8 cellular contexts compared by ENCODE assay signal in genomic region chr1:9249534-9250335, GRCh38. TPM values are rescaled to one million over a fixed set of nuclear protein-coding genes. Genes with fewer than 3 reads are reported as not detected.
A peak's percentile ranks its signal among the peaks of the same experiment; 100 is the strongest.
DNase-seq lines count a peak whose midpoint lies in the region; ATAC-seq and TF ChIP-seq lines count a peak whose summit lies in the region.

No MANE protein-coding gene starts in this region.

- no peaks in the 10 kb centered on the region for H3K9me3 ChIP-seq in adipocyte (ENCODE audit: control insufficient read depth, low read length)

- WGBS in lower leg skin, 2 donors = 65 to 76% methylated on average over 7 to 13 of the region's 15 CpGs

- intact Hi-C loops in lower leg skin (cut with DNase I; ENCODE audit: low total_unique reads) = no loop called here

- DNase-seq in GM03348 (ENCODE audit: low spot score) (peak; percentile 71), MV-4-11 (lab: John Stamatoyannopoulos, UW) (peak; percentile 20), adipocyte (ENCODE audit: low read depth) (peak; percentile 42), iPS-NIHi11 (ENCODE audit: low spot score) (peak; percentile 85), lower leg skin (ENCODE audit: low spot score in 2 of 2) (no peak), NCI-H2081 (lab: John Stamatoyannopoulos, UW) (no peak)
- peak; percentile 37 for DNase-seq in stimulated activated CD4-positive, alpha-beta T cell treated with anti-CD3 and anti-CD28 coated beads, Interleukin-1b, Interleukin-23, amount 100 ng/mL, for 48 hours

- ATAC-seq in GM18498 (IDR thresholded peaks at IDR 0.05; ENCODE audit: unreplicated experiment) = no peak

- H3K4me3 ChIP-seq in adipocyte (ENCODE audit: low read length) (no peak overlapping the region), lower leg skin (ENCODE audit: low read depth, poor library complexity, severe bottlenecking) (no peak overlapping the region)

- H3K9ac ChIP-seq in adipocyte (ENCODE audit: low read length) = no peak overlapping the region

- no peak for TF ChIP-seq CTCF in lower leg skin (IDR thresholded peaks at IDR 0.05)

- H3K4me1 ChIP-seq in adipocyte (ENCODE audit: control insufficient read depth, insufficient read depth, low read length) = peaks cover 27% of the 10 kb centered on the region

- no peak for TF ChIP-seq POLR2A in lower leg skin (IDR thresholded peaks at IDR 0.05)

- H3K36me3 ChIP-seq in adipocyte (ENCODE audit: control insufficient read depth, insufficient read depth, low read length, severe bottlenecking) = peaks cover 45% of the 10 kb centered on the region

- H3K27me3 ChIP-seq in adipocyte (replicated peaks; ENCODE audit: control insufficient read depth, insufficient read depth, low read length) = no peaks in the 10 kb centered on the region

RNA-seq across cellular contexts. Expression of gene H6PD, which starts 15.2 kb away (rescaled TPM):
- 10 to 100 TPM; 65.5 to 98.7 (median 87.8) TPM for total RNA-seq in lower leg skin

RNA-seq across cellular contexts. Expression of gene SPSB1, which starts 43.0 kb away (rescaled TPM):
- 10 to 100 TPM; 25.3 to 75.5 (median 45.3) TPM for total RNA-seq in lower leg skin

Comparison
In these comparisons a context has a peak if more than half of its experiments do, and no peak if none do; other contexts are left out.
1. DNase-seq: peak in GM03348 (single experiment), MV-4-11 (single experiment), adipocyte (single experiment), iPS-NIHi11 (single experiment) and stimulated activated CD4-positive, alpha-beta T cell treated with anti-CD3 and anti-CD28 coated beads, Interleukin-1b, Interleukin-23, amount 100 ng/mL, for 48 hours (single experiment); none in lower leg skin (0 of 2) and NCI-H2081 (0 of 2).